ENCODE assay signal across 13 cellular contexts in genomic region chr12:67716817-67717216, GRCh38.
DNase-seq lines count a peak whose midpoint lies in the region; ATAC-seq, FAIRE-seq and TF ChIP-seq lines count a peak whose summit lies in the region.
"Had no signal": no experiment of that assay in that cellular context is flagged by ENCODE, and none has a peak within 500 bp of the region (broad histone marks: within the 10 kb centered on the region; RNA-seq: fewer than 3 reads in every experiment).

No MANE protein-coding gene starts in this region.

- no peak overlapping the region for H3K4me3 ChIP-seq in coronary artery
- no peak overlapping the region for H3K4me3 ChIP-seq in tibial artery
- H3K4me3 ChIP-seq: breast epithelium had no signal

- peak; percentile 20 for DNase-seq in NCI-H226
- DNase-seq in coronary artery (ENCODE audit: low spot score): no peak
- no peak for DNase-seq in tibial artery
- DNase-seq in NCI-H82 treated with DMSO at 0.1 percent for 48 hours (lab: John Stamatoyannopoulos, UW; ENCODE audit: unreplicated experiment): no peak
- DNase-seq in foreskin keratinocyte: no peak
- DNase-seq in NCI-H524 (lab: John Stamatoyannopoulos, UW): no peak
- DNase-seq in mesenteric fat pad (ENCODE audit: low spot score): no peak
- DNase-seq: activated CD4-positive, CD25-positive, alpha-beta regulatory T cell treated with anti-CD3 and anti-CD28 coated beads, Interleukin-2, amount 50 U/mL, for 72 hours; KG1; naive thymus-derived CD8-positive, alpha-beta T cell; NCI-H1930 had no signal

- H3K27me3 ChIP-seq in tibial artery: no peaks in the 10 kb centered on the region
- H3K27me3 ChIP-seq in foreskin keratinocyte: no peaks in the 10 kb centered on the region
- H3K27me3 ChIP-seq: breast epithelium had no signal

- no peaks in the 10 kb centered on the region for H3K9me3 ChIP-seq in tibial artery
- H3K9me3 ChIP-seq: breast epithelium had no signal

- peak overlapping the region; percentile 30 to 46 for H3K27ac ChIP-seq in coronary artery
- H3K27ac ChIP-seq in tibial artery: peak overlapping the region; percentile 46 to 58
- no peak overlapping the region for H3K27ac ChIP-seq in foreskin keratinocyte
- H3K27ac ChIP-seq: breast epithelium had no signal

- no peak for TF ChIP-seq CTCF in coronary artery (IDR thresholded peaks at IDR 0.05)
- TF ChIP-seq CTCF in tibial artery (IDR thresholded peaks at IDR 0.05): no peak
- TF ChIP-seq CTCF in foreskin keratinocyte (conservative IDR thresholded peaks at IDR 0.05): no peak

- peak; percentile 66 for FAIRE-seq in islet of Langerhans (lab: Jason Lieb, UNC)

- no peaks in the 10 kb centered on the region for H3K36me3 ChIP-seq in tibial artery
- H3K36me3 ChIP-seq: breast epithelium had no signal

- ATAC-seq in foreskin keratinocyte: no peak
- ATAC-seq: naive thymus-derived CD8-positive, alpha-beta T cell had no signal

- intact Hi-C loops in tibial artery (cut with DNase I; ENCODE audit: low total_unique reads): no loop called here

- peaks cover 0 to 34% (median 16%) of the 10 kb centered on the region in 4 donors for H3K4me1 ChIP-seq in tibial artery
- no peaks in the 10 kb centered on the region for H3K4me1 ChIP-seq in foreskin keratinocyte
